ENCODE assay signal across 14 cellular contexts in the genomic region with DNA sequence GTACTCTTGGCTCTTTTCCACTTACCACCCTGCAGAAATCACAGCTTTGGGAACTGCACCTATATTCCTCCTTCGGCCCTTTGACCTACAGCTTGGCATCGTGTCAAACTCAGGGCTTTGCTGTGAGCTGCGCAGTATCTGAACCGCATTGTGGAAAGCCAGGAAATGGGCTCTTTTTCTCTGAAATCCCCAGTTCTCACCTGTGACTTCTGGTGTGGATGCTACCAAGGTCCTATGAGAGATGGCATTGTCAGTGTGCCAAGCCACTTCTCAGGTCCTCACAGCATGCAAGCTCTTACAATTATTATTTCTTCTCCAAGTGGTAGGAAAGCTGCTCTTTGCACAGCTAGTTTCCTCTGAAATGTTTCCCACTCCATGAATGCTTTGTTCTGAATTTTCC.
A peak's percentile ranks its signal among the peaks of the same experiment; 100 is the strongest.
DNase-seq lines count a peak whose midpoint lies in the region; ATAC-seq and TF ChIP-seq lines count a peak whose summit lies in the region.
"Had no signal": no experiment of that assay in that cellular context is flagged by ENCODE, and none has a peak within 500 bp of the region (broad histone marks: within the 10 kb centered on the region; RNA-seq: fewer than 3 reads in every experiment).

No MANE protein-coding gene starts in this region.

- no peaks in the 10 kb centered on the region for H3K27me3 ChIP-seq in CD8-positive, alpha-beta T cell (ENCODE audit: insufficient read depth, low read length)
- no peaks in the 10 kb centered on the region for H3K27me3 ChIP-seq in naive thymus-derived CD4-positive, alpha-beta T cell (ENCODE audit: control insufficient read depth in 2 of 2, insufficient read depth in 2 of 2, low read length in 2 of 2)
- no peaks in the 10 kb centered on the region for H3K27me3 ChIP-seq in Karpas-422 (ENCODE audit: low read length)
- H3K27me3 ChIP-seq: dorsolateral prefrontal cortex, hepatocyte, left lung had no signal

- H3K9me2 ChIP-seq in Karpas-422 (replicated peaks; ENCODE audit: insufficient read depth, low read length) = no peaks in the 10 kb centered on the region

- TF ChIP-seq CTCF in CD8-positive, alpha-beta T cell (IDR thresholded peaks at IDR 0.05) = no peak
- TF ChIP-seq CTCF in activated B cell treated with CpG ODN at 0.5 μM for 24 hours (IDR thresholded peaks at IDR 0.05) = no peak

- no peaks in the 10 kb centered on the region for H3K9me3 Mint-ChIP-seq in CD8-positive, alpha-beta T cell
- H3K9me3 Mint-ChIP-seq in activated B cell treated with CpG ODN at 0.5 μM for 24 hours = no peaks in the 10 kb centered on the region
- peaks cover 0 to 6% (median 0%) of the 10 kb centered on the region in 11 donors for H3K9me3 Mint-ChIP-seq in naive thymus-derived CD4-positive, alpha-beta T cell

- no peaks in the 10 kb centered on the region for H3K27me3 Mint-ChIP-seq in CD8-positive, alpha-beta T cell (ENCODE audit: low read depth)
- H3K27me3 Mint-ChIP-seq in activated B cell treated with CpG ODN at 0.5 μM for 24 hours = no peaks in the 10 kb centered on the region
- no peaks in the 10 kb centered on the region for H3K27me3 Mint-ChIP-seq in naive thymus-derived CD4-positive, alpha-beta T cell

- POLR2A ChIA-PET in CD8-positive, alpha-beta T cell (lab: Charles Lee) = interaction anchor here (0.5 kb wide), 1 partner anchor 225 kb away, joined by 3 read pairs; no protein-coding TSS in a partner anchor
- POLR2A ChIA-PET in activated B cell treated with CpG ODN at 0.5 μM for 24 hours (lab: Charles Lee) = no interaction called here
- POLR2A ChIA-PET in naive thymus-derived CD4-positive, alpha-beta T cell (lab: Charles Lee) = interaction anchor here (0.9 to 1.5 kb wide), 2 partner anchors 9 to 18 kb away, joined by 3 to 6 read pairs; no protein-coding TSS in a partner anchor

- H4K20me1 ChIP-seq in Karpas-422 (ENCODE audit: insufficient read depth, low read depth, low read length) = no peaks in the 10 kb centered on the region

- no peak overlapping the region for H2AFZ ChIP-seq in Karpas-422 (ENCODE audit: low read length)
- H2AFZ ChIP-seq: GM23248, hepatocyte had no signal

- no peak overlapping the region for H3K9ac ChIP-seq in Karpas-422 (ENCODE audit: low read length)
- H3K9ac ChIP-seq: GM23248, KMS-11 had no signal

- no peak overlapping the region for H3K4me3 ChIP-seq in CD8-positive, alpha-beta T cell (ENCODE audit: low read depth, low read length)
- peak overlapping the region; percentile 14 for H3K4me3 ChIP-seq in naive thymus-derived CD4-positive, alpha-beta T cell (ENCODE audit: low read length)
- H3K4me3 ChIP-seq in Karpas-422 (ENCODE audit: low read length) = no peak overlapping the region
- H3K4me3 ChIP-seq: dorsolateral prefrontal cortex, GM23248, hepatocyte, left lung had no signal

- no peaks in the 10 kb centered on the region for H3K36me3 ChIP-seq in CD8-positive, alpha-beta T cell (ENCODE audit: insufficient read depth, low read length)
- no peaks in the 10 kb centered on the region for H3K36me3 ChIP-seq in KOPT-K1 (ENCODE audit: insufficient read depth, low read length)
- H3K36me3 ChIP-seq in naive thymus-derived CD4-positive, alpha-beta T cell (ENCODE audit: control insufficient read depth in 2 of 3, insufficient read depth in 3 of 3, low read length in 3 of 3) = no peaks in the 10 kb centered on the region
- no peaks in the 10 kb centered on the region for H3K36me3 ChIP-seq in Karpas-422 (ENCODE audit: insufficient read depth, low read length)
- H3K36me3 ChIP-seq: left lung had no signal

- H3K9me3 ChIP-seq in CD8-positive, alpha-beta T cell (ENCODE audit: low read length) = no peaks in the 10 kb centered on the region
- no peaks in the 10 kb centered on the region for H3K9me3 ChIP-seq in KOPT-K1 (ENCODE audit: insufficient read depth, low read length, poor library complexity, severe bottlenecking)
- no peaks in the 10 kb centered on the region for H3K9me3 ChIP-seq in naive thymus-derived CD4-positive, alpha-beta T cell (ENCODE audit: control insufficient read depth in 2 of 3, low read length in 3 of 3)
- no peaks in the 10 kb centered on the region for H3K9me3 ChIP-seq in Karpas-422 (ENCODE audit: low read length)
- H3K9me3 ChIP-seq: left lung had no signal

- H3K27ac ChIP-seq in CD8-positive, alpha-beta T cell (ENCODE audit: low read depth, low read length) = no peak overlapping the region
- H3K27ac ChIP-seq in KOPT-K1 (ENCODE audit: low read depth, low read length, poor library complexity, severe bottlenecking) (peak overlapping the region; percentile 83), Karpas-422 (ENCODE audit: low read length) (no peak overlapping the region)
- no peak overlapping the region for H3K27ac ChIP-seq in naive thymus-derived CD4-positive, alpha-beta T cell (ENCODE audit: low read depth, low read length)
- H3K27ac ChIP-seq: GM23248, hepatocyte, KMS-11, left lung had no signal

- intact Hi-C loops in CD8-positive, alpha-beta T cell (cut with DNase I, micrococcal nuclease) = loop anchor here in 1 of 2 experiments (10.0 kb wide), 2 partner anchors 283 to 593 kb away; no protein-coding TSS in a partner anchor
- intact Hi-C loops in activated B cell treated with CpG ODN at 0.5 μM for 24 hours (cut with micrococcal nuclease) = loop anchor here (5.0 kb wide), 1 partner anchor 286 kb away; no protein-coding TSS in a partner anchor
- intact Hi-C loops in naive thymus-derived CD4-positive, alpha-beta T cell (cut with micrococcal nuclease) = loop anchor here (2.0 to 5.0 kb wide), 5 partner anchors 13 to 286 kb away; no protein-coding TSS in a partner anchor

- DNase-seq in CD8-positive, alpha-beta T cell = peak in 1 of 7 experiments; percentile 9
- no peak for DNase-seq in activated B cell treated with CpG ODN at 0.5 μM for 24 hours
- no peak for DNase-seq in naive thymus-derived CD4-positive, alpha-beta T cell
- no peak for DNase-seq in Karpas-422
- DNase-seq: dorsolateral prefrontal cortex, GM23248, left lung, NCI-H1930, SIG-M5 had no signal

- CTCF ChIA-PET in CD8-positive, alpha-beta T cell (lab: Charles Lee) = interaction anchor here (1.9 kb wide), 1 partner anchor 109 kb away, joined by 4 read pairs; no protein-coding TSS in a partner anchor
- CTCF ChIA-PET in activated B cell treated with CpG ODN at 0.5 μM for 24 hours (lab: Charles Lee) = no interaction called here
- CTCF ChIA-PET in naive thymus-derived CD4-positive, alpha-beta T cell (lab: Charles Lee) = no interaction called here

- peak overlapping the region; percentile 64 for H3K27ac Mint-ChIP-seq in CD8-positive, alpha-beta T cell
- no peak overlapping the region for H3K27ac Mint-ChIP-seq in activated B cell treated with CpG ODN at 0.5 μM for 24 hours
- H3K27ac Mint-ChIP-seq in naive thymus-derived CD4-positive, alpha-beta T cell = peak overlapping the region in 7 of 9 donors; percentile 37 to 86 (median 58)

- H3K4me1 ChIP-seq in CD8-positive, alpha-beta T cell (ENCODE audit: insufficient read depth, low read length) = peaks cover 38% of the 10 kb centered on the region
- peaks cover 32 to 54% of the 10 kb centered on the region in 2 donors for H3K4me1 ChIP-seq in naive thymus-derived CD4-positive, alpha-beta T cell (ENCODE audit: control insufficient read depth in 2 of 2, insufficient read depth in 2 of 2, low read length in 2 of 2)
- no peaks in the 10 kb centered on the region for H3K4me1 ChIP-seq in Karpas-422 (ENCODE audit: low read length)

- no peaks in the 10 kb centered on the region for H3K36me3 Mint-ChIP-seq in CD8-positive, alpha-beta T cell
- no peaks in the 10 kb centered on the region for H3K36me3 Mint-ChIP-seq in activated B cell treated with CpG ODN at 0.5 μM for 24 hours (ENCODE audit: low read depth)
- H3K36me3 Mint-ChIP-seq in naive thymus-derived CD4-positive, alpha-beta T cell = peaks cover 0 to 1% (median 0%) of the 10 kb centered on the region in 5 donors

- no peak overlapping the region for H3K4me2 ChIP-seq in Karpas-422 (ENCODE audit: low read depth, low read length, poor library complexity, severe bottlenecking)
- H3K4me2 ChIP-seq: hepatocyte, KMS-11 had no signal

- peaks cover 66% of the 10 kb centered on the region for H3K4me1 Mint-ChIP-seq in CD8-positive, alpha-beta T cell (ENCODE audit: low read depth)
- peaks cover 25% of the 10 kb centered on the region for H3K4me1 Mint-ChIP-seq in activated B cell treated with CpG ODN at 0.5 μM for 24 hours
- H3K4me1 Mint-ChIP-seq in naive thymus-derived CD4-positive, alpha-beta T cell = peaks cover 29 to 56% (median 54%) of the 10 kb centered on the region in 7 donors

- no peaks in the 10 kb centered on the region for H3K79me2 ChIP-seq in Karpas-422 (ENCODE audit: low read length)
- H3K79me2 ChIP-seq: hepatocyte had no signal

- ATAC-seq in CD8-positive, alpha-beta T cell = peak; percentile 40
- ATAC-seq in activated B cell treated with CpG ODN at 0.5 μM for 24 hours (ENCODE audit: low read depth) = no peak
- peak; percentile 56 for ATAC-seq in naive thymus-derived CD4-positive, alpha-beta T cell
- ATAC-seq in HG03469 (IDR thresholded peaks at IDR 0.05; ENCODE audit: unreplicated experiment) = no peak
- no peak for ATAC-seq in HG02642 (IDR thresholded peaks at IDR 0.05; ENCODE audit: poor library complexity, unreplicated experiment)
- ATAC-seq: left lung had no signal

- peak overlapping the region; percentile 61 for H3K4me3 Mint-ChIP-seq in CD8-positive, alpha-beta T cell
- peak overlapping the region; percentile 58 for H3K4me3 Mint-ChIP-seq in activated B cell treated with CpG ODN at 0.5 μM for 24 hours
- H3K4me3 Mint-ChIP-seq in naive thymus-derived CD4-positive, alpha-beta T cell = peak overlapping the region; percentile 14 to 78 (median 67)

Comparison
In these comparisons a context has a peak if more than half of its experiments do, and no peak if none do; other contexts are left out.
1. ATAC-seq: peak in CD8-positive, alpha-beta T cell (single experiment) and naive thymus-derived CD4-positive, alpha-beta T cell (single experiment); none in activated B cell treated with CpG ODN at 0.5 μM for 24 hours (single experiment), HG03469 (single experiment) and HG02642 (single experiment).
2. Peak in every context shown above with its lines, with median percentiles within 50 percentile points of each other: H3K4me3 Mint-ChIP-seq.